ENCODE assay signal across 7 cellular contexts in the genomic region with DNA sequence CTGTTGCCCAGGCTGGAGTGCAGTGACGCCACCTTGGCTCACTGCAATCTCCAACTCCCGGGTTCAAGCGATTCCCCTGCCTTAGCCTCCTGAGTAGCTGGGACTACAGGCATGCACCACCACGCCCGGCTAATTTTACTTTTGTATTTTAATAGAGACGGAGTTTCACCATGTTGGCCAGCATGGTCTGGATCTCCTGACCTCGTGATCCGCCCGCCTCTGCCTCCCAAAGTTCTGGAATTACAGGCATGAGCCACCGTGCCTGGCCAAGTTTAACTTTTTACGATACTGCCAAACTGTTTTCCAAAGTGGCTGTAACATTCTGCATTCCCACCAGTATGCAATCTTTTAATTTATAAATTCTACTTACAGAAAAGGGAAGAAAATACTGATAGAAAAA. TPM values are rescaled to one million over a fixed set of nuclear protein-coding genes. Genes with fewer than 3 reads are reported as not detected.
"Had no signal": no experiment of that assay in that cellular context is flagged by ENCODE, and none has a peak within 500 bp of the region (broad histone marks: within the 10 kb centered on the region; RNA-seq: fewer than 3 reads in every experiment).

No MANE protein-coding gene starts in this region.

RNA-seq across cellular contexts. Expression of a gene that starts 9.7 kb away (rescaled TPM):
- total RNA-seq: GM23248, HFFc6 had no signal
- polyA plus RNA-seq: GM23248 had no signal

RNA-seq across cellular contexts. Expression of a gene that starts 46.0 kb away (rescaled TPM):
- total RNA-seq: GM23248, GM23338, H1, H4, H7, H9, HFFc6 had no signal
- polyA plus RNA-seq: GM23248, H1 had no signal
